Comparison of ENCODE assay signal across 20 cellular contexts in the genomic region with DNA sequence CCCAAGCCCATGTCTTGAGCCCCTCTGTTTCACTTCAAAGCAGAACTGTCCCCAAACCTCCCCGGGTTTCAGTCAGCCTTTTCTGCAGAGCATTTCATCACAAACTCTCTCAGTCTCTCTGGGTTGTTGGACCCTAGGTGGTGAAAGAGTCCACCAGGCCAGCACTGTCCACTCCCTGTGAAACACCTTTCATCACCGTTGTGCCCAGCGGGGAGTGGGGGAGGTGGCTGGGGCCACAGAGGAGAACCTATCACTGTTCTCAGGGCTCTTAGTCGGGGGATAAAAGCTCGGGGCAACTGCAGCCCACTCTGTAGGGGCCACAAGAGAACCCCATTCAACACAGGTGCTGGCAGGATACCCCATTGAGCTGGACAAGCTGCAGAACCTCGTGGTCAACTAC. TPM values are rescaled to one million over a fixed set of nuclear protein-coding genes. Genes with fewer than 3 reads are reported as not detected.
"Had no signal": no experiment of that assay in that cellular context is flagged by ENCODE, and none has a peak within 500 bp of the region (broad histone marks: within the 10 kb centered on the region; RNA-seq: fewer than 3 reads in every experiment).

No MANE protein-coding gene starts in this region.

- H3K9ac ChIP-seq: parathyroid adenoma had no signal

- H3K4me1 ChIP-seq: parathyroid adenoma had no signal

- H3K9me3 ChIP-seq: lower lobe of right lung, tibial artery, uterus had no signal

- H3K27ac ChIP-seq: brain microvascular endothelial cell, epithelial cell of prostate, parathyroid adenoma, tibial artery, uterus had no signal

- DNase-seq: activated CD4-positive, CD25-positive, alpha-beta regulatory T cell treated with anti-CD3 and anti-CD28 coated beads, Interleukin-2, amount 50 U/mL, for 72 hours; activated naive CD4-positive, alpha-beta T cell; activated naive CD8-positive, alpha-beta T cell treated with anti-CD3 and anti-CD28 coated beads, Interleukin-2, amount 10 ng/mL, durations not matched to agents 7 days and 5 days; brain microvascular endothelial cell; effector memory CD4-positive, alpha-beta T cell; foreskin melanocyte; head of caudate nucleus; immature natural killer cell; lower lobe of right lung; stimulated activated CD4-positive, alpha-beta T cell treated with anti-CD3 and anti-CD28 coated beads, Interleukin-4, amount 100 ng/mL, for 1 hour; stimulated activated naive CD4-positive, alpha-beta T cell; T-helper 9 cell; tibial artery; uterus had no signal

- H3K4me3 ChIP-seq: lower lobe of right lung, tibial artery, uterus had no signal

- H3K36me3 ChIP-seq: brain microvascular endothelial cell, lower lobe of right lung, tibial artery, uterus had no signal

RNA-seq across cellular contexts. Expression of gene LCN15, which starts 38.0 kb away (rescaled TPM):
- total RNA-seq: activated CD8-positive, alpha-beta memory T cell treated with anti-CD3 and anti-CD28 coated beads for 36 hours; activated naive CD8-positive, alpha-beta T cell treated with anti-CD3 and anti-CD28 coated beads, Interleukin-2, amount 10 ng/mL, durations not matched to agents 7 days and 5 days; fibroblast of lung; lower lobe of right lung; skeletal muscle tissue; subcutaneous adipose tissue; uterus had no signal
- polyA plus RNA-seq: fibroblast of lung, immature natural killer cell had no signal
